In genomic region chr10:693506-693905, GRCh38 we compare ENCODE assay signal across 1 cellular context.
TF ChIP-seq lines count a peak whose summit lies in the region.

No MANE protein-coding gene starts in this region.

TF ChIP-seq in HepG2, 621 proteins besides CTCF, POLR2A, EP300 and RAD21 (continued from another document):
- no peak for TF ChIP-seq ZNF251 (CRISPR knock-in tag; IDR thresholded peaks at IDR 0.05)
- no peak for TF ChIP-seq ZNF296 (CRISPR knock-in tag; conservative IDR thresholded peaks at IDR 0.05)
- TF ChIP-seq THAP8 (CRISPR knock-in tag; IDR thresholded peaks at IDR 0.05; ENCODE audit: borderline replicate concordance), result no peak
- no peak for TF ChIP-seq KDM1A (CRISPR knock-in tag; IDR thresholded peaks at IDR 0.05)
- no peak for TF ChIP-seq FOXM1 (CRISPR knock-in tag; IDR thresholded peaks at IDR 0.05)
- no peak for TF ChIP-seq ZNF772 (CRISPR knock-in tag; IDR thresholded peaks at IDR 0.05)
- TF ChIP-seq PAWR (CRISPR knock-in tag; IDR thresholded peaks at IDR 0.05; ENCODE audit: borderline replicate concordance), result no peak
